In genomic region chr5:45796959-45797553, GRCh38 we compare ENCODE assay signal across 14 cellular contexts.
DNase-seq lines count a peak whose midpoint lies in the region; ATAC-seq and TF ChIP-seq lines count a peak whose summit lies in the region.
"Had no signal": no experiment of that assay in that cellular context is flagged by ENCODE, and none has a peak within 500 bp of the region (broad histone marks: within the 10 kb centered on the region; RNA-seq: fewer than 3 reads in every experiment).

No MANE protein-coding gene starts in this region.

- no peak overlapping the region for H3K4me3 Mint-ChIP-seq in mesothelial cell of epicardium
- H3K4me3 Mint-ChIP-seq: activated CD4-positive, alpha-beta T cell treated with anti-CD3 and anti-CD28 coated beads, Interleukin-2, amount 10 ng/mL, durations not matched to agents 24 days and 14 days; memory B cell had no signal

- no peak overlapping the region for H3K27ac Mint-ChIP-seq in mesothelial cell of epicardium
- H3K27ac Mint-ChIP-seq: activated CD4-positive, alpha-beta T cell treated with anti-CD3 and anti-CD28 coated beads, Interleukin-2, amount 10 ng/mL, durations not matched to agents 24 days and 14 days; activated naive CD4-positive, alpha-beta T cell treated with anti-CD3 and anti-CD28 coated beads, Interleukin-2, amount 50 U/mL, for 72 hours; memory B cell had no signal

- no peak overlapping the region for H3K27ac ChIP-seq in HL-60 (replicated peaks)
- H3K27ac ChIP-seq: prostate gland had no signal

- H3K27me3 ChIP-seq in GM06990 (replicated peaks; ENCODE audit: control insufficient read depth, insufficient read depth, low read length), result no peaks in the 10 kb centered on the region
- no peaks in the 10 kb centered on the region for H3K27me3 ChIP-seq in HL-60 (ENCODE audit: insufficient read depth, poor library complexity, severe bottlenecking)

- H3K9me3 Mint-ChIP-seq in mesothelial cell of epicardium, result peaks cover 47% of the 10 kb centered on the region

- TF ChIP-seq CTCF in GM06990 (IDR thresholded peaks at IDR 0.05; ENCODE audit: insufficient read depth, low read length, poor library complexity, severe bottlenecking) (peak; percentile 58), HL-60 (IDR thresholded peaks at IDR 0.05; ENCODE audit: insufficient read depth, low read length) (peak; percentile 41), mesothelial cell of epicardium (IDR thresholded peaks at IDR 0.05; ENCODE audit: unreplicated experiment) (peak; percentile 62)

- H3K36me3 Mint-ChIP-seq in mesothelial cell of epicardium, result no peaks in the 10 kb centered on the region
- H3K36me3 Mint-ChIP-seq: memory B cell had no signal

- H3K36me3 ChIP-seq in GM06990 (ENCODE audit: control insufficient read depth, insufficient read depth, low read length), result no peaks in the 10 kb centered on the region
- H3K36me3 ChIP-seq: prostate gland had no signal

- no peaks in the 10 kb centered on the region for H3K27me3 Mint-ChIP-seq in mesothelial cell of epicardium (ENCODE audit: low read depth)
- H3K27me3 Mint-ChIP-seq: activated CD4-positive, alpha-beta T cell treated with anti-CD3 and anti-CD28 coated beads, Interleukin-2, amount 10 ng/mL, durations not matched to agents 24 days and 14 days; memory B cell had no signal

- no peak for ATAC-seq in HG03442 (IDR thresholded peaks at IDR 0.05; ENCODE audit: unreplicated experiment)
- ATAC-seq in GM21526 (IDR thresholded peaks at IDR 0.05; ENCODE audit: low FRiP score, unreplicated experiment), result no peak
- ATAC-seq: activated naive CD4-positive, alpha-beta T cell treated with anti-CD3 and anti-CD28 coated beads, Interleukin-2, amount 50 U/mL, for 72 hours; Right ventricle myocardium inferior had no signal

- no peaks in the 10 kb centered on the region for H3K4me1 Mint-ChIP-seq in mesothelial cell of epicardium
- H3K4me1 Mint-ChIP-seq: activated CD4-positive, alpha-beta T cell treated with anti-CD3 and anti-CD28 coated beads, Interleukin-2, amount 10 ng/mL, durations not matched to agents 24 days and 14 days; memory B cell had no signal

- no peak overlapping the region for H3K4me3 ChIP-seq in GM06990 (replicated peaks; ENCODE audit: low read depth, low read length)
- H3K4me3 ChIP-seq in HL-60 (replicated peaks; ENCODE audit: insufficient read depth, low read length), result no peak overlapping the region
- H3K4me3 ChIP-seq: prostate gland had no signal

- no peak for DNase-seq in GM06990 (ENCODE audit: extremely low read depth, insufficient read length)
- peak in 1 of 2 experiments; percentile 6 for DNase-seq in HL-60 (ENCODE audit: low read depth in 1 of 2, low spot score in 1 of 2)
- DNase-seq in SKM-1 treated with dmso at 0.1 percent for 144 hours (lab: John Stamatoyannopoulos, UW; ENCODE audit: unreplicated experiment), result peak; percentile 9
- no peak for DNase-seq in mesothelial cell of epicardium (ENCODE audit: low spot score in 2 of 2, unreplicated experiment in 2 of 2)
- DNase-seq in HuH-7 (ENCODE audit: low spot score), result no peak
- DNase-seq: activated CD4-positive, alpha-beta T cell treated with anti-CD3 and anti-CD28 coated beads, Interleukin-2, amount 10 ng/mL, durations not matched to agents 24 days and 14 days; NCI-H1436; substantia nigra had no signal
